9 cellular contexts compared by ENCODE assay signal in the genomic region with DNA sequence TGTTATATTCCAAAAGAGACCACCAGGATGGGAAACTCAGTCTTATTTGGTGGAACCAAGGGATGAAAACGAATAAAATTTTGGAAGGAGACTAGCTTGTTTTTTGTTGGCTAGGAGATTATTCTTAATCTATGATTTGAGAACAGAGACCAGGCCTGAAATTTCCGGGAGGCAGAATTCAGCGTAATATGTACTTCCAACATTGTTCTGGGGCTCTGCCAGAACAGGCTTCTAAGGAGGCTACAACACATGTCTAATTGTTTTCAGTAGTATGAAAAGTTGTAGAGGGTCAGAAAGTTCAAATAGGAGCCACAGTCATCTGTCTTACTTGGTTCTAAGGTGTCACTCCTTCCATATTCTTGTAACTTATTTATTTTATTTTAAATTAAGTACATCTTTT. TPM values are rescaled to one million over a fixed set of nuclear protein-coding genes. Genes with fewer than 3 reads are reported as not detected.
DNase-seq lines count a peak whose midpoint lies in the region; ATAC-seq and TF ChIP-seq lines count a peak whose summit lies in the region.
"Had no signal": no experiment of that assay in that cellular context is flagged by ENCODE, and none has a peak within 500 bp of the region (broad histone marks: within the 10 kb centered on the region; RNA-seq: fewer than 3 reads in every experiment).

No MANE protein-coding gene starts in this region.

- no peak for TF ChIP-seq CTCF in heart left ventricle (IDR thresholded peaks at IDR 0.05)
- no peak for TF ChIP-seq CTCF in kidney epithelial cell (IDR thresholded peaks at IDR 0.05; ENCODE audit: insufficient read depth, low read length, poor library complexity, severe bottlenecking)
- TF ChIP-seq CTCF in tibial nerve (IDR thresholded peaks at IDR 0.05), result no peak
- TF ChIP-seq CTCF in GM10248 (IDR thresholded peaks at IDR 0.05; ENCODE audit: control extremely low read depth, extremely low read depth, low read depth, missing control alignments), result no peak

- no peaks in the 10 kb centered on the region for H3K27me3 Mint-ChIP-seq in activated naive CD8-positive, alpha-beta T cell treated with anti-CD3 and anti-CD28 coated beads, Interleukin-2, amount 10 ng/mL, durations not matched to agents 7 days and 5 days

- no peaks in the 10 kb centered on the region for H3K27me3 ChIP-seq in heart left ventricle
- no peaks in the 10 kb centered on the region for H3K27me3 ChIP-seq in kidney epithelial cell (ENCODE audit: control insufficient read depth, insufficient read depth, low read length)
- H3K27me3 ChIP-seq in tibial nerve, result no peaks in the 10 kb centered on the region

- peaks cover 0 to 47% (median 34%) of the 10 kb centered on the region in 9 donors for H3K36me3 ChIP-seq in heart left ventricle
- no peaks in the 10 kb centered on the region for H3K36me3 ChIP-seq in kidney epithelial cell (ENCODE audit: control insufficient read depth, insufficient read depth, low read length)
- peaks cover 0 to 28% (median 4%) of the 10 kb centered on the region in 3 donors for H3K36me3 ChIP-seq in tibial nerve

- no peak for DNase-seq in heart left ventricle
- no peak for DNase-seq in Right ventricle myocardium superior
- DNase-seq in activated naive CD8-positive, alpha-beta T cell treated with anti-CD3 and anti-CD28 coated beads, Interleukin-2, amount 10 ng/mL, durations not matched to agents 7 days and 5 days, result no peak
- no peak for DNase-seq in kidney epithelial cell (ENCODE audit: low read depth)
- no peak for DNase-seq in tibial nerve (ENCODE audit: low spot score in 2 of 2)
- no peak for DNase-seq in NCI-H345 (lab: John Stamatoyannopoulos, UW)
- DNase-seq in GM10248 (ENCODE audit: extremely low spot score), result no peak
- DNase-seq: activated gamma-delta T cell had no signal

- TF ChIP-seq EP300 in tibial nerve (IDR thresholded peaks at IDR 0.05), result no peak

- no peak for ATAC-seq in heart left ventricle
- ATAC-seq in Right ventricle myocardium superior (ENCODE audit: poor library complexity), result no peak
- no peak for ATAC-seq in activated naive CD8-positive, alpha-beta T cell treated with anti-CD3 and anti-CD28 coated beads, Interleukin-2, amount 10 ng/mL, durations not matched to agents 7 days and 5 days (ENCODE audit: low read depth)
- ATAC-seq in GM18498 (IDR thresholded peaks at IDR 0.05; ENCODE audit: unreplicated experiment), result no peak

- peaks cover 34% of the 10 kb centered on the region for H3K4me1 Mint-ChIP-seq in activated naive CD8-positive, alpha-beta T cell treated with anti-CD3 and anti-CD28 coated beads, Interleukin-2, amount 10 ng/mL, durations not matched to agents 7 days and 5 days

- H3K36me3 Mint-ChIP-seq in activated naive CD8-positive, alpha-beta T cell treated with anti-CD3 and anti-CD28 coated beads, Interleukin-2, amount 10 ng/mL, durations not matched to agents 7 days and 5 days, result peaks cover 24% of the 10 kb centered on the region

- H3K9me3 Mint-ChIP-seq in activated naive CD8-positive, alpha-beta T cell treated with anti-CD3 and anti-CD28 coated beads, Interleukin-2, amount 10 ng/mL, durations not matched to agents 7 days and 5 days, result no peaks in the 10 kb centered on the region

- H3K4me1 ChIP-seq in heart left ventricle, result peaks cover 4 to 47% (median 21%) of the 10 kb centered on the region in 12 donors
- H3K4me1 ChIP-seq in tibial nerve, result peaks cover 0 to 36% (median 8%) of the 10 kb centered on the region in 4 donors

- H3K9me3 ChIP-seq in heart left ventricle (no peaks in the 10 kb centered on the region), tibial nerve (no peaks in the 10 kb centered on the region)

- H3K27ac ChIP-seq in heart left ventricle (peak overlapping the region in 3 of 12 donors; percentile 92 to 97 (median 95)), tibial nerve (peak overlapping the region in 3 of 4 donors; percentile 86 to 94 (median 88))

- CTCF ChIA-PET in GM10248 (lab: Yijun Ruan, JAX), result interaction anchor here (1.9 kb wide), 1 partner anchor 9 kb away, joined by 6 read pairs; no protein-coding TSS in a partner anchor

- intact Hi-C loops in heart left ventricle (cut with DNase I) (no loop called here), Right ventricle myocardium superior (cut with DNase I) (no loop called here)

- H3K4me3 Mint-ChIP-seq in activated naive CD8-positive, alpha-beta T cell treated with anti-CD3 and anti-CD28 coated beads, Interleukin-2, amount 10 ng/mL, durations not matched to agents 7 days and 5 days, result peak overlapping the region; percentile 94

- peak overlapping the region; percentile 97 for H3K27ac Mint-ChIP-seq in activated naive CD8-positive, alpha-beta T cell treated with anti-CD3 and anti-CD28 coated beads, Interleukin-2, amount 10 ng/mL, durations not matched to agents 7 days and 5 days

- POLR2A ChIA-PET in activated naive CD8-positive, alpha-beta T cell treated with anti-CD3 and anti-CD28 coated beads, Interleukin-2, amount 10 ng/mL, durations not matched to agents 7 days and 5 days (lab: Charles Lee), result no interaction called here
- POLR2A ChIA-PET in GM10248 (lab: Yijun Ruan, JAX), result interaction anchor here (0.6 kb wide), 1 partner anchor 87 kb away, joined by 4 read pairs; no protein-coding TSS in a partner anchor

- H3K4me3 ChIP-seq in heart left ventricle, result peak overlapping the region in 9 of 12 donors; percentile 4 to 96 (median 88)
- H3K4me3 ChIP-seq in kidney epithelial cell (ENCODE audit: low read depth, low read length), result peak overlapping the region; percentile 77
- H3K4me3 ChIP-seq in tibial nerve, result peak overlapping the region in 3 of 4 donors; percentile 77 to 98 (median 97)

- TF ChIP-seq POLR2A in heart left ventricle (IDR thresholded peaks at IDR 0.05) (no peak), tibial nerve (IDR thresholded peaks at IDR 0.05) (no peak)

- WGBS in heart left ventricle, 4 donors, result 61 to 77% (median 68%) methylated on average over 3 of the region's 3 CpGs
- WGBS in tibial nerve, 2 donors, result 44 to 45% methylated on average over 3 of the region's 3 CpGs

RNA-seq across cellular contexts. Expression of gene DDX21, which starts 1.7 kb away (rescaled TPM):
- total RNA-seq in heart left ventricle (10 to 100 TPM; 18.5 to 37.9 (median 26.2) TPM), Right ventricle myocardium superior (18.3 TPM), kidney epithelial cell (104 and 112 TPM in 2 replicates), tibial nerve (10 to 100 TPM; 39.3 to 49.5 (median 41.1) TPM)
- 10 to 100 TPM in 1 of 2 donors, 1 to 10 TPM in 1; 8.0 to 40.2 TPM for polyA plus RNA-seq in heart left ventricle
- total RNA-seq in activated naive CD8-positive, alpha-beta T cell treated with anti-CD3 and anti-CD28 coated beads, Interleukin-2, amount 10 ng/mL, durations not matched to agents 7 days and 5 days, result 10 to 100 TPM; 63.8 to 65.1 TPM

RNA-seq across cellular contexts. Expression of gene KIFBP, which starts 30.9 kb away (rescaled TPM):
- 10 to 100 TPM; 43.1 to 70.6 (median 58.8) TPM for total RNA-seq in heart left ventricle
- 10 to 100 TPM; 21.4 to 56.0 TPM for polyA plus RNA-seq in heart left ventricle
- total RNA-seq in Right ventricle myocardium superior, result 46.0 TPM
- 10 to 100 TPM; 13.7 TPM for total RNA-seq in activated naive CD8-positive, alpha-beta T cell treated with anti-CD3 and anti-CD28 coated beads, Interleukin-2, amount 10 ng/mL, durations not matched to agents 7 days and 5 days
- 34.1 and 36.9 TPM in 2 replicates for total RNA-seq in kidney epithelial cell
- total RNA-seq in tibial nerve, result 10 to 100 TPM; 28.0 to 51.3 (median 43.5) TPM

RNA-seq across cellular contexts. Expression of gene DDX50, which starts 56.5 kb away (rescaled TPM):
- total RNA-seq in heart left ventricle, result 10 to 100 TPM; 14.0 to 26.9 (median 20.2) TPM
- polyA plus RNA-seq in heart left ventricle, result 10 to 100 TPM in 1 of 2 donors, 1 to 10 TPM in 1; 7.4 to 20.0 TPM
- total RNA-seq in Right ventricle myocardium superior, result 17.3 TPM
- 10 to 100 TPM; 49.3 to 51.4 TPM for total RNA-seq in activated naive CD8-positive, alpha-beta T cell treated with anti-CD3 and anti-CD28 coated beads, Interleukin-2, amount 10 ng/mL, durations not matched to agents 7 days and 5 days
- 34.3 and 34.7 TPM in 2 replicates for total RNA-seq in kidney epithelial cell
- 10 to 100 TPM; 25.9 to 52.7 (median 38.3) TPM for total RNA-seq in tibial nerve
